ENCODE assay signal across 19 cellular contexts in the genomic region with DNA sequence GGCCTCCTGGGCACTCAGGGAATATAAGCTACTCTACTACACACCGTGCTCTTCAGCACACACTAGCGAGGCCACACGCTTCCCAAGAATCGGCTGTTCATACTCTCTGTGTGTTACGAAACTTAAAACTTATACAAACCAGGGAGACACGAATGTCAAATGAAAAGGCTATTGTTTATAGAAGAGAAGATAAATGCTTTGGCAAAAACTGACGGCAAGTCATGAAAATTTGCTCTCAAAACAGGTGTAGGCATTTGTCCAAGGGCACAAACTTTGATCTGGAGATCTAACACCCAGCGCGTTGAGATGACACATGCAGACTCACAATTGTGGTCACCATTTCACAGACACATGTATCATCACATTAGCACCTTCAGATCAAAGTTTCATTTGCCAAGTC.
"Had no signal": no experiment of that assay in that cellular context is flagged by ENCODE, and none has a peak within 500 bp of the region (broad histone marks: within the 10 kb centered on the region; RNA-seq: fewer than 3 reads in every experiment).

No MANE protein-coding gene starts in this region.

- DNase-seq: activated CD4-positive, alpha-beta T cell treated with anti-CD3 and anti-CD28 coated beads for 4 hours; activated effector memory CD4-positive, alpha-beta T cell treated with Interleukin-2 at 50 U/mL for 16 hours; effector memory CD4-positive, alpha-beta T cell; foreskin keratinocyte; kidney; left lung; nephron progenitor cell; nucleus accumbens; posterior cingulate gyrus; retina; stimulated activated CD4-positive, alpha-beta T cell treated with anti-CD3 and anti-CD28 coated beads, Interleukin-12 subunit alpha, Interleukin-12 subunit beta, amount 100 ng/mL, for 4 hours; stomach; T-helper 2 cell had no signal

- H3K9me3 ChIP-seq: left lung, stomach had no signal

- H3K4me1 ChIP-seq: foreskin keratinocyte, left lung, stomach had no signal

- ATAC-seq: foreskin keratinocyte, left lung had no signal

- H3K4me3 ChIP-seq: cardiac muscle cell, left lung, stomach had no signal

- H3K9me3 Mint-ChIP-seq: dendritic cell treated with granulocyte-macrophage colony-stimulating factor and Interleukin-4, amounts not matched to agents 40 ng/mL and 50 ng/mL, for 4 days; mesothelial cell of epicardium; nephron progenitor cell; type B pancreatic cell had no signal

- H3K27me3 ChIP-seq: cardiac muscle cell, foreskin keratinocyte, left lung, stomach had no signal

- H3K27me3 Mint-ChIP-seq: activated naive CD8-positive, alpha-beta T cell; dendritic cell treated with granulocyte-macrophage colony-stimulating factor and Interleukin-4, amounts not matched to agents 40 ng/mL and 50 ng/mL, for 4 days; type B pancreatic cell had no signal

- H3K4me1 Mint-ChIP-seq: mesothelial cell of epicardium had no signal

- H3K27ac ChIP-seq: cardiac muscle cell, foreskin keratinocyte, left lung, stomach, VCaP had no signal

- H3K27ac Mint-ChIP-seq: activated naive CD8-positive, alpha-beta T cell; dendritic cell treated with granulocyte-macrophage colony-stimulating factor and Interleukin-4, amounts not matched to agents 40 ng/mL and 50 ng/mL, for 4 days; mesothelial cell of epicardium; nephron progenitor cell; type B pancreatic cell had no signal

- H3K4me3 Mint-ChIP-seq: activated naive CD8-positive, alpha-beta T cell; dendritic cell treated with granulocyte-macrophage colony-stimulating factor and Interleukin-4, amounts not matched to agents 40 ng/mL and 50 ng/mL, for 4 days; mesothelial cell of epicardium; nephron progenitor cell; type B pancreatic cell had no signal
